21 cellular contexts compared by ENCODE assay signal in genomic region chr12:124309231-124309630, GRCh38. TPM values are rescaled to one million over a fixed set of nuclear protein-coding genes. Genes with fewer than 3 reads are reported as not detected.
DNase-seq lines count a peak whose midpoint lies in the region; ATAC-seq, FAIRE-seq and TF ChIP-seq lines count a peak whose summit lies in the region.
"Had no signal": no experiment of that assay in that cellular context is flagged by ENCODE, and none has a peak within 500 bp of the region (broad histone marks: within the 10 kb centered on the region; RNA-seq: fewer than 3 reads in every experiment).

No MANE protein-coding gene starts in this region.

- H3K4me3 Mint-ChIP-seq in glutamatergic neuron (ENCODE audit: unreplicated experiment): no peak overlapping the region
- H3K4me3 Mint-ChIP-seq: CD14-positive monocyte; CD4-positive, alpha-beta memory T cell; CD4-positive, CD25-positive, alpha-beta regulatory T cell; CD8-positive, alpha-beta memory T cell had no signal

- peaks cover 5% of the 10 kb centered on the region for H3K36me3 Mint-ChIP-seq in glutamatergic neuron (ENCODE audit: unreplicated experiment)
- H3K36me3 Mint-ChIP-seq: CD14-positive monocyte; CD4-positive, alpha-beta memory T cell; CD4-positive, CD25-positive, alpha-beta regulatory T cell; CD8-positive, alpha-beta memory T cell had no signal

- H3K9me3 Mint-ChIP-seq in glutamatergic neuron (ENCODE audit: unreplicated experiment): no peaks in the 10 kb centered on the region
- H3K9me3 Mint-ChIP-seq: CD4-positive, CD25-positive, alpha-beta regulatory T cell; CD8-positive, alpha-beta memory T cell had no signal

- H3K27ac Mint-ChIP-seq in glutamatergic neuron (ENCODE audit: unreplicated experiment): peak overlapping the region; percentile 33
- H3K27ac Mint-ChIP-seq: CD4-positive, alpha-beta memory T cell; CD4-positive, CD25-positive, alpha-beta regulatory T cell; CD8-positive, alpha-beta memory T cell had no signal

- intact Hi-C loops in upper lobe of right lung (cut with DNase I): no loop called here

- H3K4me2 ChIP-seq in osteoblast (ENCODE audit: insufficient read depth, low read length): no peak overlapping the region
- H3K4me2 ChIP-seq: BLaER1 had no signal

- H3K36me3 ChIP-seq in osteoblast (ENCODE audit: insufficient read depth, low read length) (no peaks in the 10 kb centered on the region), upper lobe of right lung (no peaks in the 10 kb centered on the region)
- H3K36me3 ChIP-seq: BE2C, BLaER1 had no signal

- H3K9me3 ChIP-seq in osteoblast (ENCODE audit: low read depth, low read length) (no peaks in the 10 kb centered on the region), upper lobe of right lung (no peaks in the 10 kb centered on the region)
- H3K9me3 ChIP-seq: BE2C, BLaER1 had no signal

- H2AFZ ChIP-seq in osteoblast (ENCODE audit: low read length): no peak overlapping the region

- no peak for ATAC-seq in upper lobe of right lung

- no peak for FAIRE-seq in D721Med (lab: Jason Lieb, UNC)
- FAIRE-seq: A204.1, G401.6, GM12891, GM19239 had no signal

- no peaks in the 10 kb centered on the region for H3K4me1 ChIP-seq in osteoblast (ENCODE audit: insufficient read depth, low read length)
- no peaks in the 10 kb centered on the region for H3K4me1 ChIP-seq in upper lobe of right lung
- H3K4me1 ChIP-seq: BE2C had no signal

- DNase-seq in D721Med (ENCODE audit: insufficient read length, low spot score) (peak; percentile 10), glutamatergic neuron (no peak), osteoblast (ENCODE audit: insufficient read length, low spot score, missing footprints) (peak; percentile 59), germinal center (ENCODE audit: low spot score) (no peak), upper lobe of right lung (no peak)
- DNase-seq: 8988T; ACHN; BE2C; C1 segment of cervical spinal cord; CD4-positive, alpha-beta memory T cell; CD4-positive, CD25-positive, alpha-beta regulatory T cell; CD8-positive, alpha-beta memory T cell; COR-L47; DMS79 treated with DMSO at 0.1 percent for 48 hours; GF-D8 had no signal

- H3K4me3 ChIP-seq in osteoblast (ENCODE audit: insufficient read depth, low read length) (no peak overlapping the region), upper lobe of right lung (no peak overlapping the region)
- H3K4me3 ChIP-seq: BLaER1 had no signal

- no peaks in the 10 kb centered on the region for H3K79me2 ChIP-seq in osteoblast (ENCODE audit: insufficient read depth, low read length)

- no peaks in the 10 kb centered on the region for H4K20me1 ChIP-seq in osteoblast (ENCODE audit: insufficient read depth, low read length)
- H4K20me1 ChIP-seq: BLaER1 had no signal

- H3K27me3 Mint-ChIP-seq in glutamatergic neuron (ENCODE audit: unreplicated experiment): peaks cover 2% of the 10 kb centered on the region
- H3K27me3 Mint-ChIP-seq: CD4-positive, alpha-beta memory T cell; CD4-positive, CD25-positive, alpha-beta regulatory T cell had no signal

- no peak for TF ChIP-seq CTCF in D721Med (IDR thresholded peaks at IDR 0.05; ENCODE audit: insufficient read depth, missing control alignments)
- TF ChIP-seq CTCF in glutamatergic neuron (IDR thresholded peaks at IDR 0.05; ENCODE audit: partially characterized antibody, unreplicated experiment): no peak
- TF ChIP-seq CTCF in osteoblast (IDR thresholded peaks at IDR 0.05; ENCODE audit: extremely low read depth, low read depth, low read length): no peak
- no peak for TF ChIP-seq CTCF in upper lobe of right lung (IDR thresholded peaks at IDR 0.05)

- no peaks in the 10 kb centered on the region for H3K27me3 ChIP-seq in osteoblast (ENCODE audit: insufficient read depth, low read length)
- no peaks in the 10 kb centered on the region for H3K27me3 ChIP-seq in upper lobe of right lung
- H3K27me3 ChIP-seq: BE2C, BLaER1 had no signal

- no peak overlapping the region for H3K27ac ChIP-seq in osteoblast (ENCODE audit: low read depth, low read length)
- no peak overlapping the region for H3K27ac ChIP-seq in upper lobe of right lung
- H3K27ac ChIP-seq: BLaER1 had no signal

- H3K4me1 Mint-ChIP-seq in glutamatergic neuron (ENCODE audit: low read depth, unreplicated experiment): peaks cover 8% of the 10 kb centered on the region
- H3K4me1 Mint-ChIP-seq: CD14-positive monocyte; CD4-positive, alpha-beta memory T cell; CD4-positive, CD25-positive, alpha-beta regulatory T cell; CD8-positive, alpha-beta memory T cell had no signal

RNA-seq across cellular contexts. Expression of gene RFLNA, which starts 14.3 kb away (rescaled TPM):
- total RNA-seq in glutamatergic neuron (ENCODE audit: unreplicated experiment) (36.9 TPM), osteoblast (15.9 and 16.2 TPM in 2 replicates), upper lobe of right lung (1.0 TPM)
- total RNA-seq: CD4-positive, alpha-beta memory T cell; CD4-positive, CD25-positive, alpha-beta regulatory T cell; CD8-positive, alpha-beta memory T cell had no signal

Comparison
In these comparisons a context has a peak if more than half of its experiments do, and no peak if none do; other contexts are left out.
1. DNase-seq: peak in D721Med (single experiment) and osteoblast (single experiment); none in glutamatergic neuron (single experiment), germinal center (single experiment) and upper lobe of right lung (single experiment).